32 cellular contexts compared by ENCODE assay signal in the genomic region with DNA sequence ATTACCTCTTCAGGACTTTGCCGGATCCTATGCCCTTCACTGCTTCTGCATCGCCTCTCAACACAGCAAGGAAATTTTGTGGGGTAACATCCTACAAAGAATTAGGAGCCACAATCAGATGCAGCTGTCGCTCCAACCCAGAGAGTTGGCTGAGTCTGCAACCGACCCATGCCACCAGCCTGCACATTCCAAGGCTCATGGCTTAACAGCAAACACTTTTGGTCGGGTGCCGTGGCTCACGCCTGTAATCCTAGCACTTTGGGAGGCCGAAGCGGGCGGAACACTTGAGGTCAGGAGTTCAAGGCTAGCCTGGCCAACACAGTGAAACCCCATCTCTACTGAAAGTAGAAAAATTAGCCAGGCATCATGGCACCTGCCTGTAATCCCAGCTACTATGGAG.
"Had no signal": no experiment of that assay in that cellular context is flagged by ENCODE, and none has a peak within 500 bp of the region (broad histone marks: within the 10 kb centered on the region; RNA-seq: fewer than 3 reads in every experiment).

No MANE protein-coding gene starts in this region.

- H3K4me3 Mint-ChIP-seq: activated B cell treated with CpG ODN at 0.5 μM for 24 hours; activated CD8-positive, alpha-beta T cell treated with anti-CD3 and anti-CD28 coated beads for 36 hours; activated naive CD4-positive, alpha-beta T cell treated with anti-CD3 and anti-CD28 coated beads, Interleukin-2, amount 50 U/mL, for 24 hours; activated naive CD8-positive, alpha-beta T cell treated with anti-CD3 and anti-CD28 coated beads for 36 hours; activated naive CD8-positive, alpha-beta T cell treated with anti-CD3 and anti-CD28 coated beads, Interleukin-2, amount 50 U/mL, for 24 hours; activated T-cell treated with anti-CD3 and anti-CD28 coated beads, Interleukin-2, amount 50 U/mL, for 4 hours; activated T-helper 17 cell treated with anti-CD3 and anti-CD28 coated beads, Interleukin-2, amount 50 U/mL, for 72 hours; central memory CD8-positive, alpha-beta T cell; effector memory CD8-positive, alpha-beta T cell; T-helper 17 cell; T-helper 2 cell treated with Interferon-gamma antibody and Interleukin-4, amounts not matched to agents 5 μg/mL and 100 μg/mL, for 36 hours had no signal

- DNase-seq: activated B cell treated with CpG ODN at 0.5 μM for 24 hours; activated CD4-positive, alpha-beta T cell treated with anti-CD3 and anti-CD28 coated beads for 48 hours; activated CD4-positive, alpha-beta T cell treated with anti-CD3 and anti-CD28 coated beads, Interleukin-2, amount 50 U/mL, for 1 hour; activated CD4-positive, alpha-beta T cell treated with anti-CD3 and anti-CD28 coated beads, Interleukin-2, amount 50 U/mL, for 48 hours; activated CD8-positive, alpha-beta memory T cell treated with anti-CD3 and anti-CD28 coated beads for 24 hours; activated CD8-positive, alpha-beta T cell treated with anti-CD3 and anti-CD28 coated beads for 36 hours; activated effector memory CD4-positive, alpha-beta T cell treated with Interleukin-2 at 50 U/mL for 16 hours; activated gamma-delta T cell treated with Interleukin-2 at 50 U/mL for 16 hours; activated naive CD4-positive, alpha-beta T cell treated with Interleukin-2 at 50 U/mL for 16 hours; activated naive CD8-positive, alpha-beta T cell treated with anti-CD3 and anti-CD28 coated beads for 36 hours; activated naive CD8-positive, alpha-beta T cell treated with anti-CD3 and anti-CD28 coated beads, Interleukin-2, amount 50 U/mL, for 24 hours; activated T-cell treated with anti-CD3 and anti-CD28 coated beads, Interleukin-2, amount 50 U/mL, for 4 hours; adrenal gland; amygdala; body of pancreas; cortex of kidney; dermis blood vessel endothelial cell; effector CD4-positive, alpha-beta T cell; effector memory CD8-positive, alpha-beta T cell; erythroblast; foreskin fibroblast; head of caudate nucleus; T-helper 1 cell; T-helper 17 cell; T1000; WERI-Rb-1 had no signal

- H3K36me3 Mint-ChIP-seq: activated naive CD8-positive, alpha-beta T cell treated with anti-CD3 and anti-CD28 coated beads for 36 hours had no signal

- H3K27me3 Mint-ChIP-seq: activated B cell treated with CpG ODN at 0.5 μM for 24 hours; activated CD8-positive, alpha-beta T cell treated with anti-CD3 and anti-CD28 coated beads for 36 hours; activated naive CD4-positive, alpha-beta T cell treated with anti-CD3 and anti-CD28 coated beads, Interleukin-2, amount 50 U/mL, for 24 hours; activated naive CD8-positive, alpha-beta T cell treated with anti-CD3 and anti-CD28 coated beads for 36 hours; activated naive CD8-positive, alpha-beta T cell treated with anti-CD3 and anti-CD28 coated beads, Interleukin-2, amount 50 U/mL, for 24 hours; activated T-helper 17 cell treated with anti-CD3 and anti-CD28 coated beads, Interleukin-2, amount 50 U/mL, for 72 hours; central memory CD8-positive, alpha-beta T cell; effector memory CD8-positive, alpha-beta T cell; T-helper 17 cell had no signal

- H3K36me3 ChIP-seq: adrenal gland had no signal

- H3K9me3 Mint-ChIP-seq: activated B cell treated with CpG ODN at 0.5 μM for 24 hours; activated CD8-positive, alpha-beta T cell treated with anti-CD3 and anti-CD28 coated beads for 36 hours; activated naive CD4-positive, alpha-beta T cell treated with anti-CD3 and anti-CD28 coated beads, Interleukin-2, amount 50 U/mL, for 24 hours; activated naive CD8-positive, alpha-beta T cell treated with anti-CD3 and anti-CD28 coated beads for 36 hours; activated naive CD8-positive, alpha-beta T cell treated with anti-CD3 and anti-CD28 coated beads, Interleukin-2, amount 50 U/mL, for 24 hours; activated T-cell treated with anti-CD3 and anti-CD28 coated beads, Interleukin-2, amount 50 U/mL, for 4 hours; activated T-helper 17 cell treated with anti-CD3 and anti-CD28 coated beads, Interleukin-2, amount 50 U/mL, for 72 hours; central memory CD8-positive, alpha-beta T cell; effector memory CD8-positive, alpha-beta T cell; T-helper 2 cell treated with Interferon-gamma antibody and Interleukin-4, amounts not matched to agents 5 μg/mL and 100 μg/mL, for 36 hours had no signal

- H3K27ac Mint-ChIP-seq: activated B cell treated with CpG ODN at 0.5 μM for 24 hours; activated CD8-positive, alpha-beta T cell treated with anti-CD3 and anti-CD28 coated beads for 36 hours; activated naive CD4-positive, alpha-beta T cell treated with anti-CD3 and anti-CD28 coated beads, Interleukin-2, amount 50 U/mL, for 24 hours; activated naive CD8-positive, alpha-beta T cell treated with anti-CD3 and anti-CD28 coated beads for 36 hours; activated naive CD8-positive, alpha-beta T cell treated with anti-CD3 and anti-CD28 coated beads, Interleukin-2, amount 50 U/mL, for 24 hours; activated T-helper 17 cell treated with anti-CD3 and anti-CD28 coated beads, Interleukin-2, amount 50 U/mL, for 72 hours; effector memory CD8-positive, alpha-beta T cell; T-helper 17 cell; T-helper 2 cell treated with Interferon-gamma antibody and Interleukin-4, amounts not matched to agents 5 μg/mL and 100 μg/mL, for 36 hours had no signal

- H3K4me1 Mint-ChIP-seq: activated B cell treated with CpG ODN at 0.5 μM for 24 hours; activated naive CD8-positive, alpha-beta T cell treated with anti-CD3 and anti-CD28 coated beads for 36 hours; activated naive CD8-positive, alpha-beta T cell treated with anti-CD3 and anti-CD28 coated beads, Interleukin-2, amount 50 U/mL, for 24 hours; activated T-helper 17 cell treated with anti-CD3 and anti-CD28 coated beads, Interleukin-2, amount 50 U/mL, for 72 hours had no signal

- H3K27me3 ChIP-seq: adrenal gland, body of pancreas, esophagus muscularis mucosa had no signal

- H3K4me1 ChIP-seq: adrenal gland had no signal

- H3K27ac ChIP-seq: adrenal gland, body of pancreas, esophagus muscularis mucosa, WERI-Rb-1 had no signal

- ATAC-seq: activated CD4-positive, CD25-positive, alpha-beta regulatory T cell treated with anti-CD3 and anti-CD28 coated beads, Interleukin-2, amount 50 U/mL, for 24 hours; activated CD8-positive, alpha-beta T cell treated with anti-CD3 and anti-CD28 coated beads for 36 hours; activated naive CD8-positive, alpha-beta T cell treated with anti-CD3 and anti-CD28 coated beads, Interleukin-2, amount 50 U/mL, for 24 hours; activated T-cell treated with anti-CD3 and anti-CD28 coated beads, Interleukin-2, amount 50 U/mL, for 4 hours; activated T-helper 17 cell treated with anti-CD3 and anti-CD28 coated beads, Interleukin-2, amount 50 U/mL, for 72 hours; body of pancreas; effector memory CD8-positive, alpha-beta T cell; T-helper 17 cell had no signal

- H3K9me3 ChIP-seq: adrenal gland, body of pancreas, esophagus muscularis mucosa had no signal

- H3K4me3 ChIP-seq: adrenal gland, body of pancreas, esophagus muscularis mucosa had no signal
